Comparison of ENCODE assay signal across 1 cellular context in the genomic region with DNA sequence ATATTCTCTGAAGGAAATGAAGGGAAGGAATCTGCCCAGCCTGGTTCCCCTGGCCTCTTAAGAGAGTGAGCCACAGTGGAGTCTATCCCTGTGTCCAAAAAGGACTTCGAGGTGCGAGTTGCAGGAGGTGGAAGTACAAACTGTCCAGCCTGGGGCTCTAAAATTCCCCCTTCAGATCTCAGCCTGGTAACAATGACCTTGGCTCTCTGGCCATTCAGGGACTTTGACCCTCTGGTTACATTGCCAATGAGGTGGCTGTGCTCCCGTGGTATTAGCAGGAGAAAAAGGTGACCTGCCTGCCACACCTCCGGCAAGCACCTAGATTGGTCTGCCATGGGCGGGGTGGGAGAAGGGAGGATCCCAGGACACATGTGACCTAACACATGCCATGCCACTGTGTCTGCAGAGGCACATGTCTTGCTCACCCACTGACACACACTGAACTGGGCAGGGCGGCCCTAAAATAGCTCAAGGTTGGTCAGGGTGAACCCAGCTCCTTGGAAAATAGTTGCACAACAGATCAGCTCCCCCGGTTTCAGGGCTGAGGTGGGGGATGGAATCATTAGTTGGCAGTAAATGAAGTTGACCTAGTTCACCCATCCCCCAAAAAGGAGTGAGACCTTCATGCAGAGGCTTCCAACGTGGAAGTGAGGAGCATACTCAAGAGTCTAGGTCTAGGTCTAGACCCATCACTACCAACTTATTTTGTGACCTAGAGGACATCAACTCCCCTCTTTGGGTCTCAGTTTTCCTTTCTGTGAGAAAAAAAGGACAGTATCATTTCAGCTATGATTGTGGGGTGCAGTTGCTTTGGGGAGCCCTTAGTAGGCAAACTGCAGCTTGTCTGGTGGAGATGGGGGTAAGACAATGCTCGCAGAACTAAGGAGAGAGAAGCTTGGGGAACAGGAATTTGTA.
TF ChIP-seq lines count a peak whose summit lies in the region.

No MANE protein-coding gene starts in this region.

TF ChIP-seq in HepG2, 621 proteins besides CTCF, POLR2A, EP300 and RAD21 (continues in another document):
- TF ChIP-seq KLF16 (CRISPR knock-in tag; IDR thresholded peaks at IDR 0.05) (peak in 1 of 2 experiments; percentile 96; a peak in 3 of 4 replicates), PCBP1 (IDR thresholded peaks at IDR 0.05; ENCODE audit: borderline replicate concordance, low read depth, low read length) (no peak), FOXP1 (IDR thresholded peaks at IDR 0.05) (no peak), FOXP1 (CRISPR knock-in tag; IDR thresholded peaks at IDR 0.05) (peak; percentile 57; the same call in 1 of the 2 replicates), ZNF761 (CRISPR knock-in tag; conservative IDR thresholded peaks at IDR 0.05) (no peak), RXRA (CRISPR knock-in tag; IDR thresholded peaks at IDR 0.05) (peak; percentile 93), TBL1XR1 (IDR thresholded peaks at IDR 0.05; ENCODE audit: borderline replicate concordance, low read length, partially characterized antibody) (peak; percentile 64), THAP11 (CRISPR knock-in tag; IDR thresholded peaks at IDR 0.05) (peak; percentile 86), ATF7-NPFF (CRISPR knock-in tag; IDR thresholded peaks at IDR 0.05; ENCODE audit: low read depth) (0 out of 2 replicates have a peak, but pooled peaks have one; percentile 67), AKAP8 (CRISPR knock-in tag; IDR thresholded peaks at IDR 0.05) (no peak), CBFB (CRISPR knock-in tag; IDR thresholded peaks at IDR 0.05) (peak; percentile 80; the same call in 1 of the 2 replicates), BORCS8-MEF2B (CRISPR knock-in tag; IDR thresholded peaks at IDR 0.05) (peak; percentile 60; the same call in 1 of the 2 replicates), ZNF343 (CRISPR knock-in tag; IDR thresholded peaks at IDR 0.05) (no peak), ZNF44 (CRISPR knock-in tag; IDR thresholded peaks at IDR 0.05) (peak; percentile 25), ZNF160 (CRISPR knock-in tag; IDR thresholded peaks at IDR 0.05) (0 out of 2 replicates have a peak, but pooled peaks have one; percentile 79), ZNF431 (CRISPR knock-in tag; IDR thresholded peaks at IDR 0.05; ENCODE audit: borderline replicate concordance, low read depth) (peak; percentile 35; the same call in 1 of the 2 replicates), FOXM1 (CRISPR knock-in tag; IDR thresholded peaks at IDR 0.05) (0 out of 2 replicates have a peak, but pooled peaks have one; percentile 54), FOSL1 (CRISPR knock-in tag; IDR thresholded peaks at IDR 0.05; ENCODE audit: borderline replicate concordance) (no peak), PHB2 (IDR thresholded peaks at IDR 0.05; ENCODE audit: partially characterized antibody) (no peak), NR3C1 (CRISPR knock-in tag; IDR thresholded peaks at IDR 0.05) (no peak), RBAK (CRISPR knock-in tag; IDR thresholded peaks at IDR 0.05) (peak; percentile 70; the same call in 1 of the 2 replicates), MED8 (CRISPR knock-in tag; IDR thresholded peaks at IDR 0.05; ENCODE audit: insufficient replicate concordance) (peak; percentile 91), ZNF468 (CRISPR knock-in tag; IDR thresholded peaks at IDR 0.05) (peak; percentile 93; the same call in 1 of the 2 replicates), NFIC (IDR thresholded peaks at IDR 0.05; ENCODE audit: low read length) (no peak), HES4 (CRISPR knock-in tag; IDR thresholded peaks at IDR 0.05; ENCODE audit: borderline replicate concordance) (peak; percentile 79; the same call in 1 of the 2 replicates), SMYD3 (CRISPR knock-in tag; IDR thresholded peaks at IDR 0.05) (no peak), ZSCAN25 (CRISPR knock-in tag; IDR thresholded peaks at IDR 0.05) (no peak; the same call in 1 of the 2 replicates), ARID2 (CRISPR knock-in tag; IDR thresholded peaks at IDR 0.05; ENCODE audit: borderline replicate concordance) (no peak), ZNF878 (CRISPR knock-in tag; IDR thresholded peaks at IDR 0.05) (peak; percentile 47), ZNF496 (CRISPR knock-in tag; IDR thresholded peaks at IDR 0.05; ENCODE audit: insufficient replicate concordance) (no peak), MBD4 (IDR thresholded peaks at IDR 0.05; ENCODE audit: borderline replicate concordance, low read length) (no peak), MXI1 (IDR thresholded peaks at IDR 0.05; ENCODE audit: borderline replicate concordance, low read depth, low read length) (peak; percentile 96; the same call in 2 of the 3 replicates), ZNF263 (CRISPR knock-in tag; IDR thresholded peaks at IDR 0.05) (peak; percentile 78), U2AF1 (optimal IDR thresholded peaks at IDR 0.05; ENCODE audit: low read depth, low read length) (no peak), HIVEP1 (CRISPR knock-in tag; IDR thresholded peaks at IDR 0.05) (peak; percentile 94), CENPX (CRISPR knock-in tag; IDR thresholded peaks at IDR 0.05) (no peak)
- TF ChIP-seq, protein P1, sequence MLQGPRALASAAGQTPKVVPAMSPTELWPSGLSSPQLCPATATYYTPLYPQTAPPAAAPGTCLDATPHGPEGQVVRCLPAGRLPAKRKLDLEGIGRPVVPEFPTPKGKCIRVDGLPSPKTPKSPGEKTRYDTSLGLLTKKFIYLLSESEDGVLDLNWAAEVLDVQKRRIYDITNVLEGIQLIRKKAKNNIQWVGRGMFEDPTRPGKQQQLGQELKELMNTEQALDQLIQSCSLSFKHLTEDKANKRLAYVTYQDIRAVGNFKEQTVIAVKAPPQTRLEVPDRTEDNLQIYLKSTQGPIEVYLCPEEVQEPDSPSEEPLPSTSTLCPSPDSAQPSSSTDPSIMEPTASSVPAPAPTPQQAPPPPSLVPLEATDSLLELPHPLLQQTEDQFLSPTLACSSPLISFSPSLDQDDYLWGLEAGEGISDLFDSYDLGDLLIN (CRISPR knock-in tag; IDR thresholded peaks at IDR 0.05; ENCODE audit: borderline replicate concordance), result no peak
- TF ChIP-seq, protein P2, sequence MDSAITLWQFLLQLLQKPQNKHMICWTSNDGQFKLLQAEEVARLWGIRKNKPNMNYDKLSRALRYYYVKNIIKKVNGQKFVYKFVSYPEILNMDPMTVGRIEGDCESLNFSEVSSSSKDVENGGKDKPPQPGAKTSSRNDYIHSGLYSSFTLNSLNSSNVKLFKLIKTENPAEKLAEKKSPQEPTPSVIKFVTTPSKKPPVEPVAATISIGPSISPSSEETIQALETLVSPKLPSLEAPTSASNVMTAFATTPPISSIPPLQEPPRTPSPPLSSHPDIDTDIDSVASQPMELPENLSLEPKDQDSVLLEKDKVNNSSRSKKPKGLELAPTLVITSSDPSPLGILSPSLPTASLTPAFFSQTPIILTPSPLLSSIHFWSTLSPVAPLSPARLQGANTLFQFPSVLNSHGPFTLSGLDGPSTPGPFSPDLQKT (CRISPR knock-in tag; IDR thresholded peaks at IDR 0.05; ENCODE audit: borderline replicate concordance), result peak; percentile 39; the same call in 1 of the 2 replicates
- TF ChIP-seq, protein P3, sequence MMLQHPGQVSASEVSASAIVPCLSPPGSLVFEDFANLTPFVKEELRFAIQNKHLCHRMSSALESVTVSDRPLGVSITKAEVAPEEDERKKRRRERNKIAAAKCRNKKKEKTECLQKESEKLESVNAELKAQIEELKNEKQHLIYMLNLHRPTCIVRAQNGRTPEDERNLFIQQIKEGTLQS (CRISPR knock-in tag; IDR thresholded peaks at IDR 0.05), result peak; percentile 50
- TF ChIP-seq, protein P4, sequence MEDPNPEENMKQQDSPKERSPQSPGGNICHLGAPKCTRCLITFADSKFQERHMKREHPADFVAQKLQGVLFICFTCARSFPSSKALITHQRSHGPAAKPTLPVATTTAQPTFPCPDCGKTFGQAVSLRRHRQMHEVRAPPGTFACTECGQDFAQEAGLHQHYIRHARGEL (CRISPR knock-in tag; IDR thresholded peaks at IDR 0.05), result no peak
- TF ChIP-seq, protein P5, sequence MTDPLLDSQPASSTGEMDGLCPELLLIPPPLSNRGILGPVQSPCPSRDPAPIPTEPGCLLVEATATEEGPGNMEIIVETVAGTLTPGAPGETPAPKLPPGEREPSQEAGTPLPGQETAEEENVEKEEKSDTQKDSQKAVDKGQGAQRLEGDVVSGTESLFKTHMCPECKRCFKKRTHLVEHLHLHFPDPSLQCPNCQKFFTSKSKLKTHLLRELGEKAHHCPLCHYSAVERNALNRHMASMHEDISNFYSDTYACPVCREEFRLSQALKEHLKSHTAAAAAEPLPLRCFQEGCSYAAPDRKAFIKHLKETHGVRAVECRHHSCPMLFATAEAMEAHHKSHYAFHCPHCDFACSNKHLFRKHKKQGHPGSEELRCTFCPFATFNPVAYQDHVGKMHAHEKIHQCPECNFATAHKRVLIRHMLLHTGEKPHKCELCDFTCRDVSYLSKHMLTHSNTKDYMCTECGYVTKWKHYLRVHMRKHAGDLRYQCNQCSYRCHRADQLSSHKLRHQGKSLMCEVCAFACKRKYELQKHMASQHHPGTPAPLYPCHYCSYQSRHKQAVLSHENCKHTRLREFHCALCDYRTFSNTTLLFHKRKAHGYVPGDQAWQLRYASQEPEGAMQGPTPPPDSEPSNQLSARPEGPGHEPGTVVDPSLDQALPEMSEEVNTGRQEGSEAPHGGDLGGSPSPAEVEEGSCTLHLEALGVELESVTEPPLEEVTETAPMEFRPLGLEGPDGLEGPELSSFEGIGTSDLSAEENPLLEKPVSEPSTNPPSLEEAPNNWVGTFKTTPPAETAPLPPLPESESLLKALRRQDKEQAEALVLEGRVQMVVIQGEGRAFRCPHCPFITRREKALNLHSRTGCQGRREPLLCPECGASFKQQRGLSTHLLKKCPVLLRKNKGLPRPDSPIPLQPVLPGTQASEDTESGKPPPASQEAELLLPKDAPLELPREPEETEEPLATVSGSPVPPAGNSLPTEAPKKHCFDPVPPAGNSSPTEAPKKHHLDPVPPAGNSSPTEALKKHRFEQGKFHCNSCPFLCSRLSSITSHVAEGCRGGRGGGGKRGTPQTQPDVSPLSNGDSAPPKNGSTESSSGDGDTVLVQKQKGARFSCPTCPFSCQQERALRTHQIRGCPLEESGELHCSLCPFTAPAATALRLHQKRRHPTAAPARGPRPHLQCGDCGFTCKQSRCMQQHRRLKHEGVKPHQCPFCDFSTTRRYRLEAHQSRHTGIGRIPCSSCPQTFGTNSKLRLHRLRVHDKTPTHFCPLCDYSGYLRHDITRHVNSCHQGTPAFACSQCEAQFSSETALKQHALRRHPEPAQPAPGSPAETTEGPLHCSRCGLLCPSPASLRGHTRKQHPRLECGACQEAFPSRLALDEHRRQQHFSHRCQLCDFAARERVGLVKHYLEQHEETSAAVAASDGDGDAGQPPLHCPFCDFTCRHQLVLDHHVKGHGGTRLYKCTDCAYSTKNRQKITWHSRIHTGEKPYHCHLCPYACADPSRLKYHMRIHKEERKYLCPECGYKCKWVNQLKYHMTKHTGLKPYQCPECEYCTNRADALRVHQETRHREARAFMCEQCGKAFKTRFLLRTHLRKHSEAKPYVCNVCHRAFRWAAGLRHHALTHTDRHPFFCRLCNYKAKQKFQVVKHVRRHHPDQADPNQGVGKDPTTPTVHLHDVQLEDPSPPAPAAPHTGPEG (CRISPR knock-in tag; IDR thresholded peaks at IDR 0.05), result peak; percentile 74
- TF ChIP-seq, protein P6, sequence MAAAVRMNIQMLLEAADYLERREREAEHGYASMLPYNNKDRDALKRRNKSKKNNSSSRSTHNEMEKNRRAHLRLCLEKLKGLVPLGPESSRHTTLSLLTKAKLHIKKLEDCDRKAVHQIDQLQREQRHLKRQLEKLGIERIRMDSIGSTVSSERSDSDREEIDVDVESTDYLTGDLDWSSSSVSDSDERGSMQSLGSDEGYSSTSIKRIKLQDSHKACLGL (CRISPR knock-in tag; IDR thresholded peaks at IDR 0.05), result peak; percentile 96
- TF ChIP-seq, protein P7, sequence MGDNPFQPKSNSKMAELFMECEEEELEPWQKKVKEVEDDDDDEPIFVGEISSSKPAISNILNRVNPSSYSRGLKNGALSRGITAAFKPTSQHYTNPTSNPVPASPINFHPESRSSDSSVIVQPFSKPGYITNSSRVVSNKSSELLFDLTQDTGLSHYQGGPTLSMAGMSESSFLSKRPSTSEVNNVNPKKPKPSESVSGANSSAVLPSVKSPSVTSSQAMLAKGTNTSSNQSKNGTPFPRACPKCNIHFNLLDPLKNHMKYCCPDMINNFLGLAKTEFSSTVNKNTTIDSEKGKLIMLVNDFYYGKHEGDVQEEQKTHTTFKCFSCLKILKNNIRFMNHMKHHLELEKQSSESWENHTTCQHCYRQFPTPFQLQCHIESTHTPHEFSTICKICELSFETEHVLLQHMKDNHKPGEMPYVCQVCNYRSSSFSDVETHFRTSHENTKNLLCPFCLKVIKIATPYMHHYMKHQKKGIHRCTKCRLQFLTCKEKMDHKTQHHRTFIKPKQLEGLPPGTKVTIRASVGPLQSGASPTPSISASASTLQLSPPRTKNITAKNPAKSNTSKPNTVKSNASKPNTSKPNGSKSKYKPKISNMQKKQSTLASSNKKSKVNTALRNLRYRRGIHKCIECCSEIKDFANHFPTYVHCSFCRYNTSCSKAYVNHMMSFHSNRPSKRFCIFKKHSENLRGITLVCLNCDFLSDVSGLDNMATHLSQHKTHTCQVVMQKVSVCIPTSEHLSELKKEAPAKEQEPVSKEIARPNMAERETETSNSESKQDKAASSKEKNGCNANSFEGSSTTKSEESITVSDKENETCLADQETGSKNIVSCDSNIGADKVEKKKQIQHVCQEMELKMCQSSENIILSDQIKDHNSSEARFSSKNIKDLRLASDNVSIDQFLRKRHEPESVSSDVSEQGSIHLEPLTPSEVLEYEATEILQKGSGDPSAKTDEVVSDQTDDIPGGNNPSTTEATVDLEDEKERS (CRISPR knock-in tag; IDR thresholded peaks at IDR 0.05), result peak; percentile 91
- TF ChIP-seq, protein P8, sequence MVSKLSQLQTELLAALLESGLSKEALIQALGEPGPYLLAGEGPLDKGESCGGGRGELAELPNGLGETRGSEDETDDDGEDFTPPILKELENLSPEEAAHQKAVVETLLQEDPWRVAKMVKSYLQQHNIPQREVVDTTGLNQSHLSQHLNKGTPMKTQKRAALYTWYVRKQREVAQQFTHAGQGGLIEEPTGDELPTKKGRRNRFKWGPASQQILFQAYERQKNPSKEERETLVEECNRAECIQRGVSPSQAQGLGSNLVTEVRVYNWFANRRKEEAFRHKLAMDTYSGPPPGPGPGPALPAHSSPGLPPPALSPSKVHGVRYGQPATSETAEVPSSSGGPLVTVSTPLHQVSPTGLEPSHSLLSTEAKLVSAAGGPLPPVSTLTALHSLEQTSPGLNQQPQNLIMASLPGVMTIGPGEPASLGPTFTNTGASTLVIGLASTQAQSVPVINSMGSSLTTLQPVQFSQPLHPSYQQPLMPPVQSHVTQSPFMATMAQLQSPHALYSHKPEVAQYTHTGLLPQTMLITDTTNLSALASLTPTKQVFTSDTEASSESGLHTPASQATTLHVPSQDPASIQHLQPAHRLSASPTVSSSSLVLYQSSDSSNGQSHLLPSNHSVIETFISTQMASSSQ (IDR thresholded peaks at IDR 0.05; ENCODE audit: low read depth), result no peak; the same call in 1 of the 2 replicates
- TF ChIP-seq, protein P8 (CRISPR knock-in tag; IDR thresholded peaks at IDR 0.05; ENCODE audit: borderline replicate concordance), result no peak
